In genomic region chr2:194819367-194819766, GRCh38 we compare ENCODE assay signal across 1 cellular context.
TF ChIP-seq lines count a peak whose summit lies in the region.

No MANE protein-coding gene starts in this region.

TF ChIP-seq in HCT116, 20 proteins besides CTCF, POLR2A, EP300 and RAD21 (continued from another document):
- TF ChIP-seq REST (IDR thresholded peaks at IDR 0.05; ENCODE audit: low read depth) (no peak), CEBPB (IDR thresholded peaks at IDR 0.05; ENCODE audit: low read depth) (no peak), TCF7L2 (IDR thresholded peaks at IDR 0.05; ENCODE audit: borderline replicate concordance, extremely low read depth, insufficient read depth, insufficient read length) (no peak), ZFX (IDR thresholded peaks at IDR 0.05) (no peak), MAX (IDR thresholded peaks at IDR 0.05) (no peak), ELF1 (IDR thresholded peaks at IDR 0.05; ENCODE audit: borderline replicate concordance, low read depth) (no peak), ATF3 (IDR thresholded peaks at IDR 0.05) (no peak)
TF ChIP-seq in HCT116: peak in this region for 0.
